ENCODE assay signal across 26 cellular contexts in the genomic region with DNA sequence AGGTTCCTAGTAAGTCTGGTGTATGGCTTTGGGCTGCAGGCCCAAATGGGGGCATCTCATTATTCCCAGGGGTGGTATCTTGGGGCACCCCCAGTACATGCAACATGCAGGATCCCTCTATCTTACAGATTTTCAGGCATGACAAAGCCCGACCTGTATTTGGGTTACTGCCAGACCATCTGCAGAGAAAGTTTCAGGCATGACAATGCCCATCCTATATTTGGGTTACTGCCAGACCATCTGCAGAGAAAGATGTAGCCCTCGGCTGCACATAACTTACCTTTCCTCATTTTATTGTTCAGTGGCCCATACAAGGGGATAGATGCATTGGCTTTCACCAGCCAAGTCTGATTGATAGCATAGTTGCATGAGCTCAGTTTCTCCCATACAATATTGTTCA.
"Had no signal": no experiment of that assay in that cellular context is flagged by ENCODE, and none has a peak within 500 bp of the region (broad histone marks: within the 10 kb centered on the region; RNA-seq: fewer than 3 reads in every experiment).

No MANE protein-coding gene starts in this region.

- DNase-seq: colonic mucosa; effector CD8-positive, alpha-beta T cell; endodermal cell; erythroblast; esophagus squamous epithelium; hypothalamus; kidney; mesenchymal stem cell; midbrain; naive thymus-derived CD4-positive, alpha-beta T cell; posterior cingulate gyrus; psoas muscle; right cardiac atrium; sigmoid colon; stimulated activated CD4-positive, alpha-beta T cell treated with anti-CD3 and anti-CD28 coated beads, Interleukin-2, amount 100 ng/mL, for 24 hours; stimulated activated CD4-positive, alpha-beta T cell treated with anti-CD3 and anti-CD28 coated beads, Interleukin-4, amount 100 ng/mL, for 24 hours; stimulated activated naive CD4-positive, alpha-beta T cell treated with Interleukin-2 at 50 U/mL for 16 hours; stomach; thyroid gland; trophoblast cell had no signal

- FAIRE-seq: frontal cortex, kidney had no signal

- H3K36me3 ChIP-seq: colonic mucosa, esophagus squamous epithelium, neural progenitor cell, sigmoid colon, stomach, thyroid gland, vagina had no signal

- H3K27ac ChIP-seq: colonic mucosa, esophagus squamous epithelium, neural progenitor cell, psoas muscle, sigmoid colon, stomach, thyroid gland, vagina had no signal

- H3K4me1 ChIP-seq: colonic mucosa, neural progenitor cell, psoas muscle, sigmoid colon, stomach, thyroid gland had no signal

- H3K27me3 ChIP-seq: colonic mucosa, esophagus squamous epithelium, neural progenitor cell, sigmoid colon, stomach, thyroid gland, vagina had no signal

- H3K9me3 ChIP-seq: colonic mucosa, esophagus squamous epithelium, psoas muscle, sigmoid colon, stomach, thyroid gland, vagina had no signal

- H3K4me3 ChIP-seq: colonic mucosa, esophagus squamous epithelium, lung, neural progenitor cell, psoas muscle, sigmoid colon, stomach, thyroid gland, vagina had no signal

- ATAC-seq: left lobe of liver; naive thymus-derived CD4-positive, alpha-beta T cell; psoas muscle; right cardiac atrium; stimulated activated effector memory CD8-positive, alpha-beta T cell treated with anti-CD3 and anti-CD28 coated beads, Interleukin-12 subunit alpha, Interleukin-12 subunit beta, amount 100 ng/mL, for 72 hours had no signal
